24 cellular contexts compared by ENCODE assay signal in genomic region chr12:5985471-5985870, GRCh38. TPM values are rescaled to one million over a fixed set of nuclear protein-coding genes. Genes with fewer than 3 reads are reported as not detected.
"Had no signal": no experiment of that assay in that cellular context is flagged by ENCODE, and none has a peak within 500 bp of the region (broad histone marks: within the 10 kb centered on the region; RNA-seq: fewer than 3 reads in every experiment).

No MANE protein-coding gene starts in this region.

- H3K27me3 ChIP-seq: MG63 had no signal

- H3K9ac ChIP-seq: SK-N-SH had no signal

- DNase-seq: KBM-7, MG63, NCI-H1092, NCI-H1105 treated with DMSO at 0.1 percent for 48 hours, NCI-H1417 treated with DMSO at 0.1 percent for 48 hours, NCI-H146, NCI-H1694 treated with DMSO at 0.1 percent for 48 hours, NCI-H1930, NCI-H2081, NCI-H2107, NCI-H2171, NCI-H226, NCI-H446, NCI-H510A, NCI-H524 treated with DMSO at 0.1 percent for 48 hours, NCI-H69, NCI-H774, SHP77, SK-N-SH, SW 1271 had no signal

- H3K4me3 ChIP-seq: MG63 had no signal

- H3K27ac ChIP-seq: HL-60, RWPE1 had no signal

- H3K4me2 ChIP-seq: SK-N-SH had no signal

- H3K36me3 ChIP-seq: MG63 had no signal

- H3K9me3 ChIP-seq: MG63, SK-N-SH had no signal

- FAIRE-seq: HTR-8/SVneo, RCC 7860 had no signal

RNA-seq across cellular contexts. Expression of gene ANO2, which starts 40.4 kb away (rescaled TPM):
- polyA plus RNA-seq: SK-N-SH had no signal
